Comparison of ENCODE assay signal across 8 cellular contexts in the genomic region with DNA sequence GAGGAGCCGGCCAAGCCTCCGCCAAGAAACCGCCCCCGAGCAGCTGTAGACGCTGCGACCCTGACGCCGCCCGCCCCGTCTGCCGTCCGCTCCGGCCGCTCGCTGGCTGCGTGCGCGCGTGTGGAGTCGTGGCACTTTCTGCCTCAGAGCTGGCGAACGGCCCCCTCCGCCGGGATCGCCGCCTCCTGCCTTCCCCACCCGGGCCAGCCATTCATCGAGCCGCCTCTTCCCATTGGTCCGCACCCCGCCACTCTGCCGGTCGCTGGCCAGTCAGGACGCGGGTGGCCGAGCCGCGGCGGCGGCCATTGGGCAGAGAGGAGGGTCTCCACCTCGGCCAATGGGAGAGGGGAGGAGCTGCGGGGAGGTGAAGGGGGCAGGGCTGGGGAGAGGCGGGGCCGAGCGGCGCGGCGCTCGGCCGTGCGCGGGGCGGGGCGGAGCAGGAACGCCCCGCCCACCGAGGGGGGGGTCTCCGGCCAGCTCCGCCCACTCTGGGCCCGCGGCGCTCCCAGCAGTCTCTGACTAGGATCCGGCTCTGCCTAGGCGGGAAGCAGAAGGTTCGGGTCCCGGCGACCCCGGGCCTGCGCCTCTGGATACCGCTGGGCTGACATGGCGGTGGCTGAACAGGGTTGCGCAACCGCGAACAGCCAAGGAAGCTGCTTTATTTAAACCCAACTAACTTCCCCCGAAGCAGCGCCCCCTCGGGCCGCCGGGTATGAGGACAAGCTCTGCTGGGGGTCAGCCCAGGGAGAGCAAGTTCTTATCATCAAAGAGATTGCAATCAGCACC. TPM values are rescaled to one million over a fixed set of nuclear protein-coding genes. Genes with fewer than 3 reads are reported as not detected.
DNase-seq lines count a peak whose midpoint lies in the region; ATAC-seq and TF ChIP-seq lines count a peak whose summit lies in the region.

A gene with protein sequence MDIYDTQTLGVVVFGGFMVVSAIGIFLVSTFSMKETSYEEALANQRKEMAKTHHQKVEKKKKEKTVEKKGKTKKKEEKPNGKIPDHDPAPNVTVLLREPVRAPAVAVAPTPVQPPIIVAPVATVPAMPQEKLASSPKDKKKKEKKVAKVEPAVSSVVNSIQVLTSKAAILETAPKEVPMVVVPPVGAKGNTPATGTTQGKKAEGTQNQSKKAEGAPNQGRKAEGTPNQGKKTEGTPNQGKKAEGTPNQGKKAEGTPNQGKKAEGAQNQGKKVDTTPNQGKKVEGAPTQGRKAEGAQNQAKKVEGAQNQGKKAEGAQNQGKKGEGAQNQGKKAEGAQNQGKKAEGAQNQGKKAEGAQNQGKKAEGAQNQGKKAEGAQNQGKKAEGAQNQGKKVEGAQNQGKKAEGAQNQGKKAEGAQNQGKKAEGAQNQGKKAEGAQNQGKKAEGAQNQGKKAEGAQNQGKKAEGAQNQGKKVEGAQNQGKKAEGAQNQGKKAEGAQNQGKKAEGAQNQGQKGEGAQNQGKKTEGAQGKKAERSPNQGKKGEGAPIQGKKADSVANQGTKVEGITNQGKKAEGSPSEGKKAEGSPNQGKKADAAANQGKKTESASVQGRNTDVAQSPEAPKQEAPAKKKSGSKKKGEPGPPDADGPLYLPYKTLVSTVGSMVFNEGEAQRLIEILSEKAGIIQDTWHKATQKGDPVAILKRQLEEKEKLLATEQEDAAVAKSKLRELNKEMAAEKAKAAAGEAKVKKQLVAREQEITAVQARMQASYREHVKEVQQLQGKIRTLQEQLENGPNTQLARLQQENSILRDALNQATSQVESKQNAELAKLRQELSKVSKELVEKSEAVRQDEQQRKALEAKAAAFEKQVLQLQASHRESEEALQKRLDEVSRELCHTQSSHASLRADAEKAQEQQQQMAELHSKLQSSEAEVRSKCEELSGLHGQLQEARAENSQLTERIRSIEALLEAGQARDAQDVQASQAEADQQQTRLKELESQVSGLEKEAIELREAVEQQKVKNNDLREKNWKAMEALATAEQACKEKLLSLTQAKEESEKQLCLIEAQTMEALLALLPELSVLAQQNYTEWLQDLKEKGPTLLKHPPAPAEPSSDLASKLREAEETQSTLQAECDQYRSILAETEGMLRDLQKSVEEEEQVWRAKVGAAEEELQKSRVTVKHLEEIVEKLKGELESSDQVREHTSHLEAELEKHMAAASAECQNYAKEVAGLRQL (N-terminal part only) (minus strand): TSS at position 140 of the 786 bp plus-strand sequence. CDS start 21,735 bp downstream, outside the sequence.

- peaks cover 60% of the 10 kb centered on the region for H3K4me1 ChIP-seq in Caco-2

- BruUV-seq in Caco-2 (replicated peaks; lab: Mats Ljungman, UMichigan), result no TSS peak

- H3K9me3 Mint-ChIP-seq in Caco-2 (ENCODE audit: unreplicated experiment), result peaks cover 17% of the 10 kb centered on the region
- H3K9me3 Mint-ChIP-seq in effector memory CD8-positive, alpha-beta T cell, result no peaks in the 10 kb centered on the region
- H3K9me3 Mint-ChIP-seq in memory B cell, result peaks cover 6% of the 10 kb centered on the region

- CTCF ChIA-PET in Caco-2 (lab: Charles Lee), result interaction anchor here (0.6 to 2.9 kb wide), 29 partner anchors 9 to 982 kb away, joined by 3 to 44 read pairs (median 3); a partner anchor contains a TSS

- ATAC-seq in GM21360 (IDR thresholded peaks at IDR 0.05; ENCODE audit: unreplicated experiment), result peak; percentile 86
- peak; percentile 89 for ATAC-seq in effector memory CD8-positive, alpha-beta T cell (replicated peaks)
- ATAC-seq in memory B cell (ENCODE audit: low read depth), result peak; percentile 88

- H3K27ac Mint-ChIP-seq in Caco-2 (ENCODE audit: unreplicated experiment) (peak within 1 kb of the TSS; percentile 95), memory B cell (peak within 1 kb of the TSS; percentile 79)
- peak within 1 kb of the TSS; percentile 85 to 88 for H3K27ac Mint-ChIP-seq in effector memory CD8-positive, alpha-beta T cell

- H3K27me3 Mint-ChIP-seq in Caco-2 (ENCODE audit: insufficient read depth, unreplicated experiment), result no peaks in the 10 kb centered on the region
- peaks cover 30 to 39% of the 10 kb centered on the region in 2 donors for H3K27me3 Mint-ChIP-seq in effector memory CD8-positive, alpha-beta T cell
- peaks cover 16% of the 10 kb centered on the region for H3K27me3 Mint-ChIP-seq in memory B cell

- peaks cover 4% of the 10 kb centered on the region; the same call in 1 of the 2 replicates for H3K36me3 ChIP-seq in Caco-2 (ENCODE audit: control insufficient read depth, insufficient read depth, low read length)

- POLR2A ChIA-PET in Caco-2 (lab: Charles Lee), result interaction anchor here (0.5 to 2.3 kb wide), 29 partner anchors 9 to 1805 kb away, joined by 3 to 73 read pairs (median 5); a partner anchor contains a TSS

- no peaks in the 10 kb centered on the region for H3K27me3 ChIP-seq in Caco-2 (replicated peaks; ENCODE audit: control insufficient read depth, insufficient read depth, low read length)

- H3K9me3 ChIP-seq in Caco-2, result peaks cover 16% of the 10 kb centered on the region

- peak; percentile 99 for DNase-seq in Caco-2
- peak; percentile 96 for DNase-seq in HT1080 (ENCODE audit: low read depth)
- DNase-seq in NOMO-1 (lab: John Stamatoyannopoulos, UW; ENCODE audit: unreplicated experiment in 2 of 2), result peak; percentile 95 to 97
- DNase-seq in activated CD8-positive, alpha-beta memory T cell treated with anti-CD3 and anti-CD28 coated beads for 4 hours (ENCODE audit: low read depth in 2 of 2), result peak; percentile 88 to 93
- peak; percentile 94 to 95 (median 95) for DNase-seq in effector memory CD8-positive, alpha-beta T cell
- peak; percentile 93 to 95 for DNase-seq in memory B cell (ENCODE audit: low spot score in 2 of 2)
- DNase-seq in stimulated activated CD8-positive, alpha-beta memory T cell treated with anti-CD3 and anti-CD28 coated beads, Interleukin-12 subunit alpha, Interleukin-12 subunit beta, amount 100 ng/mL, for 24 hours (ENCODE audit: extremely low read depth), result peak; percentile 90

- peak within 1 kb of the TSS; percentile 92 for H3K4me3 ChIP-seq in Caco-2 (ENCODE audit: low read depth, low read length)

- TF ChIP-seq CTCF in Caco-2 (IDR thresholded peaks at IDR 0.05; ENCODE audit: insufficient read depth in 1 of 2, low read depth in 1 of 2, low read length in 1 of 2, severe bottlenecking in 1 of 2, unreplicated experiment in 1 of 2), result peak; percentile 82 to 85

- intact Hi-C loops in Caco-2 (cut with micrococcal nuclease; ENCODE audit: unreplicated experiment), result loop anchor here (1.0 to 10.0 kb wide), 6 partner anchors 26 to 313 kb away; a partner anchor contains a TSS

- H3K4me1 Mint-ChIP-seq in Caco-2 (ENCODE audit: low read depth, unreplicated experiment) (peaks cover 68% of the 10 kb centered on the region), memory B cell (peaks cover 7% of the 10 kb centered on the region)
- H3K4me1 Mint-ChIP-seq in effector memory CD8-positive, alpha-beta T cell (ENCODE audit: low read depth in 2 of 2), result peaks cover 14 to 22% of the 10 kb centered on the region in 2 donors

- H3K4me3 Mint-ChIP-seq in Caco-2 (ENCODE audit: unreplicated experiment) (peak within 1 kb of the TSS; percentile 85), memory B cell (peak within 1 kb of the TSS; percentile 90)
- H3K4me3 Mint-ChIP-seq in effector memory CD8-positive, alpha-beta T cell, result peak within 1 kb of the TSS; percentile 79 to 85

- H3K36me3 Mint-ChIP-seq in Caco-2 (ENCODE audit: insufficient read depth, unreplicated experiment) (peaks cover 58% of the 10 kb centered on the region), memory B cell (no peaks in the 10 kb centered on the region)
- peaks cover 16% of the 10 kb centered on the region for H3K36me3 Mint-ChIP-seq in effector memory CD8-positive, alpha-beta T cell (ENCODE audit: insufficient read depth)

RNA-seq across cellular contexts. Expression of the gene that starts here (rescaled TPM):
- 665 and 758 TPM in 2 replicates for total RNA-seq in Caco-2 (2022)
- total RNA-seq in HT1080 (2014; rRNA removed; shearing (Covaris generic)), result 91.4 and 106 TPM in 2 replicates
- polyA plus RNA-seq in HT1080 (2015; cell fraction: cytosol; rRNA removed), result 35.4 and 36.3 TPM in 2 replicates
- polyA plus RNA-seq in HT1080 (2015; cell fraction: nucleus; rRNA removed), result 292 and 317 TPM in 2 replicates

Comparison
In these comparisons a context has a peak if more than half of its experiments do, and no peak if none do; other contexts are left out.
1. Peak in every context shown above with its lines: DNase-seq, ATAC-seq and H3K4me3 ChIP-seq.